In the genomic region with DNA sequence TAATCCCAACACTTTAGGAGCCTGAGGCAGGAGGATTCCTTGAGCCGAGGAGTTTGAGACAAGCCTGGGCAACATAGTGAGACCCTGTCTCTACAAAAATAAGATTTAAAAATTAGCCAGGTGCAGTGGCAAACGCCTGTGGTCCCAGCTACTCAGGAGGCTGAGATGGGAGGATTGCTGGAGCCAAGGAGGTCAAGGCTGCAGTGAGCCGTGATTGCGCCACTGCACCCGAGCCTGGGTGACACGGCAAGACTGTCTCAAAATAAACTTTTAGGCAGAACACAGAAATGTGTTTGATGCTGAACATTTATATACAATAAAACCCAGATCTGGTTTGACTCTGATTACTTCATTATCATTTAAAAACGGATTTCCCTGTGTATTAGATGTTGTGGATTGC, we compare ENCODE assay signal across 1 cellular context.
TF ChIP-seq lines count a peak whose summit lies in the region.

No MANE protein-coding gene starts in this region.

TF ChIP-seq in GM23338, 12 proteins besides CTCF, POLR2A, EP300 and RAD21:
- TF ChIP-seq STAT1 (IDR thresholded peaks at IDR 0.05; ENCODE audit: unreplicated experiment) (no peak), CREB1 (CRISPR knock-in tag; IDR thresholded peaks at IDR 0.05; ENCODE audit: low read depth) (no peak), EZH2 (IDR thresholded peaks at IDR 0.05; ENCODE audit: low read depth, unreplicated experiment) (no peak), POLR2AphosphoS5 (IDR thresholded peaks at IDR 0.05; ENCODE audit: low read depth) (no peak), ETS1 (IDR thresholded peaks at IDR 0.05) (no peak)
- TF ChIP-seq, protein P1, sequence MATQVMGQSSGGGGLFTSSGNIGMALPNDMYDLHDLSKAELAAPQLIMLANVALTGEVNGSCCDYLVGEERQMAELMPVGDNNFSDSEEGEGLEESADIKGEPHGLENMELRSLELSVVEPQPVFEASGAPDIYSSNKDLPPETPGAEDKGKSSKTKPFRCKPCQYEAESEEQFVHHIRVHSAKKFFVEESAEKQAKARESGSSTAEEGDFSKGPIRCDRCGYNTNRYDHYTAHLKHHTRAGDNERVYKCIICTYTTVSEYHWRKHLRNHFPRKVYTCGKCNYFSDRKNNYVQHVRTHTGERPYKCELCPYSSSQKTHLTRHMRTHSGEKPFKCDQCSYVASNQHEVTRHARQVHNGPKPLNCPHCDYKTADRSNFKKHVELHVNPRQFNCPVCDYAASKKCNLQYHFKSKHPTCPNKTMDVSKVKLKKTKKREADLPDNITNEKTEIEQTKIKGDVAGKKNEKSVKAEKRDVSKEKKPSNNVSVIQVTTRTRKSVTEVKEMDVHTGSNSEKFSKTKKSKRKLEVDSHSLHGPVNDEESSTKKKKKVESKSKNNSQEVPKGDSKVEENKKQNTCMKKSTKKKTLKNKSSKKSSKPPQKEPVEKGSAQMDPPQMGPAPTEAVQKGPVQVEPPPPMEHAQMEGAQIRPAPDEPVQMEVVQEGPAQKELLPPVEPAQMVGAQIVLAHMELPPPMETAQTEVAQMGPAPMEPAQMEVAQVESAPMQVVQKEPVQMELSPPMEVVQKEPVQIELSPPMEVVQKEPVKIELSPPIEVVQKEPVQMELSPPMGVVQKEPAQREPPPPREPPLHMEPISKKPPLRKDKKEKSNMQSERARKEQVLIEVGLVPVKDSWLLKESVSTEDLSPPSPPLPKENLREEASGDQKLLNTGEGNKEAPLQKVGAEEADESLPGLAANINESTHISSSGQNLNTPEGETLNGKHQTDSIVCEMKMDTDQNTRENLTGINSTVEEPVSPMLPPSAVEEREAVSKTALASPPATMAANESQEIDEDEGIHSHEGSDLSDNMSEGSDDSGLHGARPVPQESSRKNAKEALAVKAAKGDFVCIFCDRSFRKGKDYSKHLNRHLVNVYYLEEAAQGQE (IDR thresholded peaks at IDR 0.05; ENCODE audit: unreplicated experiment): no peak
